ENCODE assay signal across 27 cellular contexts in the genomic region with DNA sequence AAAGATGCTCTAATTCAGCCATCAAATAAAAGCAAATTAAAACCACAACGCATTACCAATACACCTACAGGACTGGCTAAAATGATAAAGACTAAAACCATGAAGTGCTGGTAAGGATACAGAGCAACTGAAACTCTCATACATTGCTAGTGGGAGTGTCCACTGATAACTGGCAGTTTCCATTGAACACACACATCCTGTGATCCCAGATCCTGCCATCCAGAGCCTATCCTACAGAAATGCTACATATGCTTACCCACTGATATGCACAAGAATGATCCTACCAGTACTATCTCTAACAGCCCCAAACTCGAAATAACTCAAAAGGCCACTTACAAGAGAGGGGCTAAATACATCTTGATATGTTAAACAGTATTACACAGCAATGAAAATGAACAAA.
A peak's percentile ranks its signal among the peaks of the same experiment; 100 is the strongest.
DNase-seq lines count a peak whose midpoint lies in the region; ATAC-seq, FAIRE-seq and TF ChIP-seq lines count a peak whose summit lies in the region.
"Had no signal": no experiment of that assay in that cellular context is flagged by ENCODE, and none has a peak within 500 bp of the region (broad histone marks: within the 10 kb centered on the region; RNA-seq: fewer than 3 reads in every experiment).

No MANE protein-coding gene starts in this region.

- intact Hi-C loops in CD4-positive, alpha-beta T cell (cut with DNase I, micrococcal nuclease), result loop anchor here in 1 of 2 experiments (2.0 kb wide), 1 partner anchor 25 kb away; no protein-coding TSS in a partner anchor
- intact Hi-C loops in K562 (cut with micrococcal nuclease), result no loop called here

- peak overlapping the region; percentile 36 for H3K4me2 ChIP-seq in K562 (ENCODE audit: insufficient read depth, low read length)

- no peaks in the 10 kb centered on the region for H3K9me1 ChIP-seq in K562 (ENCODE audit: control insufficient read depth, insufficient read depth, low read length)

- no peaks in the 10 kb centered on the region for H3K36me3 ChIP-seq in K562 (ENCODE audit: control insufficient read depth, insufficient read depth, low read length)
- H3K36me3 ChIP-seq: ascending aorta, esophagus squamous epithelium, gastroesophageal sphincter, MG63, right atrium auricular region, uterus had no signal

- no peak overlapping the region for H3K4me3 ChIP-seq in K562
- H3K4me3 ChIP-seq: ascending aorta, esophagus squamous epithelium, gastroesophageal sphincter, MG63, right atrium auricular region, uterus had no signal

- POLR2A ChIA-PET in CD4-positive, alpha-beta T cell (lab: Charles Lee), result interaction anchor here (1.2 kb wide), 1 partner anchor 22 kb away, joined by 3 read pairs; no protein-coding TSS in a partner anchor
- POLR2A ChIA-PET in T-cell (lab: Charles Lee) (interaction anchor here in 1 of 2 donors (0.9 kb wide), 1 partner anchor 35 kb away, joined by 5 read pairs; no protein-coding TSS in a partner anchor), K562 (lab: Yijun Ruan, JAX) (no interaction called here)

- H3K4me3 Mint-ChIP-seq in T-helper 2 cell treated with Interferon-gamma antibody and Interleukin-4, amounts not matched to agents 5 μg/mL and 100 μg/mL, for 36 hours, result no peak overlapping the region
- H3K4me3 Mint-ChIP-seq in CD4-positive, alpha-beta T cell, result peak overlapping the region; percentile 42
- H3K4me3 Mint-ChIP-seq in T-cell, result peak overlapping the region; percentile 48 to 77 (median 61)

- ATAC-seq in CD4-positive, alpha-beta T cell (ENCODE audit: poor library complexity), result no peak
- ATAC-seq in T-cell (replicated peaks in 1 of 4) (no peak), K562 (peak; percentile 56), HG03442 (IDR thresholded peaks at IDR 0.05; ENCODE audit: unreplicated experiment) (no peak), esophagus mucosa (no peak)
- ATAC-seq: gastroesophageal sphincter had no signal

- TF ChIP-seq CTCF in CD4-positive, alpha-beta T cell (IDR thresholded peaks at IDR 0.05), result no peak
- TF ChIP-seq CTCF in K562 (IDR thresholded peaks at IDR 0.05 in 2 of 3, conservative IDR thresholded peaks at IDR 0.05 in 1 of 3; ENCODE audit: insufficient read depth in 2 of 3, low read depth in 1 of 3, low read length in 3 of 3), result no peak

- FAIRE-seq in K562 (lab: Jason Lieb, UNC), result no peak
- FAIRE-seq: GM18507 had no signal

- H3K27me3 ChIP-seq in CD4-positive, alpha-beta T cell (ENCODE audit: control insufficient read depth, insufficient read depth, low read length), result no peaks in the 10 kb centered on the region
- H3K27me3 ChIP-seq in K562 (ENCODE audit: control insufficient read depth in 2 of 2, insufficient read depth in 2 of 2, low read length in 2 of 2), result no peaks in the 10 kb centered on the region
- H3K27me3 ChIP-seq: ascending aorta, esophagus squamous epithelium, gastroesophageal sphincter, MG63, right atrium auricular region, uterus had no signal

- no peak overlapping the region for H3K9ac ChIP-seq in K562 (ENCODE audit: insufficient read depth in 1 of 2, low read depth in 2 of 2, low read length in 2 of 2)

- H3K4me1 Mint-ChIP-seq in T-helper 2 cell treated with Interferon-gamma antibody and Interleukin-4, amounts not matched to agents 5 μg/mL and 100 μg/mL, for 36 hours (ENCODE audit: low read depth), result peaks cover 55% of the 10 kb centered on the region
- peaks cover 72% of the 10 kb centered on the region for H3K4me1 Mint-ChIP-seq in CD4-positive, alpha-beta T cell (ENCODE audit: low read depth)
- H3K4me1 Mint-ChIP-seq in T-cell, result peaks cover 0 to 68% (median 66%) of the 10 kb centered on the region in 3 donors

- TF ChIP-seq RAD21 in K562 (CRISPR knock-in tag; conservative IDR thresholded peaks at IDR 0.05 in 1 of 2, IDR thresholded peaks at IDR 0.05 in 1 of 2), result no peak

- CTCF ChIA-PET in CD4-positive, alpha-beta T cell (lab: Charles Lee), result interaction anchor here (0.6 kb wide), 1 partner anchor 14 kb away, joined by 4 read pairs; no protein-coding TSS in a partner anchor
- CTCF ChIA-PET in T-cell (lab: Charles Lee) (interaction anchor here in 1 of 2 donors (1.3 kb wide), 1 partner anchor 82 kb away, joined by 3 read pairs; no protein-coding TSS in a partner anchor), K562 (lab: Yijun Ruan, JAX; ENCODE audit: low intra/inter-chr PET ratio) (no interaction called here)

- H4K20me1 ChIP-seq in K562 (replicated peaks; ENCODE audit: control insufficient read depth, insufficient read depth, low read length), result no peaks in the 10 kb centered on the region

- in situ Hi-C loops in K562 (cut with MboI), result no loop called here

- TF ChIP-seq POLR2A in K562 (conservative IDR thresholded peaks at IDR 0.05), result no peak

- H3K27ac Mint-ChIP-seq in T-helper 2 cell treated with Interferon-gamma antibody and Interleukin-4, amounts not matched to agents 5 μg/mL and 100 μg/mL, for 36 hours, result peak overlapping the region; percentile 32
- peak overlapping the region; percentile 78 for H3K27ac Mint-ChIP-seq in CD4-positive, alpha-beta T cell
- H3K27ac Mint-ChIP-seq in T-cell, result peak overlapping the region; percentile 56 to 80

- H2AFZ ChIP-seq in K562 (ENCODE audit: low read depth, low read length), result 0 out of 2 replicates have a peak overlapping the region, but pooled peaks have one; percentile 1

- peaks cover 8% of the 10 kb centered on the region for H3K36me3 Mint-ChIP-seq in T-helper 2 cell treated with Interferon-gamma antibody and Interleukin-4, amounts not matched to agents 5 μg/mL and 100 μg/mL, for 36 hours (ENCODE audit: low read depth)
- H3K36me3 Mint-ChIP-seq in CD4-positive, alpha-beta T cell (ENCODE audit: low read depth), result peaks cover 42% of the 10 kb centered on the region
- H3K36me3 Mint-ChIP-seq in T-cell, result peaks cover 16% of the 10 kb centered on the region

- H3K27ac ChIP-seq in CD4-positive, alpha-beta T cell (ENCODE audit: low read depth, low read length), result no peak overlapping the region
- no peak overlapping the region; the same call in 2 of the 3 replicates for H3K27ac ChIP-seq in K562 (ENCODE audit: extremely low read depth, low read depth, low read length)
- H3K27ac ChIP-seq: 22Rv1, ascending aorta, esophagus squamous epithelium, gastroesophageal sphincter, HL-60, right atrium auricular region, uterus had no signal

- no peaks in the 10 kb centered on the region for H3K27me3 Mint-ChIP-seq in T-helper 2 cell treated with Interferon-gamma antibody and Interleukin-4, amounts not matched to agents 5 μg/mL and 100 μg/mL, for 36 hours (ENCODE audit: low read depth)
- H3K27me3 Mint-ChIP-seq in CD4-positive, alpha-beta T cell, result no peaks in the 10 kb centered on the region
- no peaks in the 10 kb centered on the region for H3K27me3 Mint-ChIP-seq in T-cell

- 0% methylated on average over 2 of the region's 2 CpGs for WGBS in K562 (ENCODE audit: insufficient coverage, low coverage, missing lambda C conversion rate)

- no TSS peak for BruUV-seq in K562 (replicated peaks; lab: Mats Ljungman, UMichigan)

- no peaks in the 10 kb centered on the region; the same call in 2 of the 3 replicates for H3K79me2 ChIP-seq in K562 (ENCODE audit: control insufficient read depth, insufficient read depth, low read length)

- no peaks in the 10 kb centered on the region for H3K9me3 ChIP-seq in CD4-positive, alpha-beta T cell (ENCODE audit: control insufficient read depth, low read length)
- no peaks in the 10 kb centered on the region for H3K9me3 ChIP-seq in K562 (replicated peaks; ENCODE audit: control insufficient read depth, insufficient read depth, low read depth, low read length)
- H3K9me3 ChIP-seq: ascending aorta, esophagus squamous epithelium, gastroesophageal sphincter, MG63, right atrium auricular region, uterus had no signal

- no peak for DNase-seq in T-helper 2 cell treated with Interferon-gamma antibody and Interleukin-4, amounts not matched to agents 5 μg/mL and 100 μg/mL, for 36 hours (ENCODE audit: low spot score)
- DNase-seq in T-helper 2 cell (no peak), T-cell (no peak), K562 (ENCODE audit: extremely low read depth in 1 of 4, low spot score in 3 of 4) (peak in 3 of 4 experiments; percentile 26 to 65 (median 34)), nucleus accumbens (lab: John Stamatoyannopoulos, UW) (no peak)
- no peak for DNase-seq in CD4-positive, alpha-beta T cell
- DNase-seq: activated effector memory CD4-positive, alpha-beta T cell treated with Interleukin-2 at 50 U/mL for 16 hours; cerebellar nuclear complex; effector memory CD4-positive, alpha-beta T cell; esophagus squamous epithelium; HCEC 1CT; mammary epithelial cell; MG63; NCI-H1436 treated with DMSO at 0.1 percent for 48 hours; NCI-H526 treated with DMSO at 0.1 percent for 48 hours; Right ventricle myocardium superior; stimulated activated CD8-positive, alpha-beta memory T cell treated with anti-CD3 and anti-CD28 coated beads, Interleukin-4, amount 100 ng/mL, for 48 hours; substantia nigra; uterus had no signal

- peak; percentile 5; the same call in 1 of the 2 replicates for TF ChIP-seq EP300 in K562 (IDR thresholded peaks at IDR 0.05; ENCODE audit: low read length)

- no peaks in the 10 kb centered on the region for H3K9me3 Mint-ChIP-seq in T-helper 2 cell treated with Interferon-gamma antibody and Interleukin-4, amounts not matched to agents 5 μg/mL and 100 μg/mL, for 36 hours
- no peaks in the 10 kb centered on the region for H3K9me3 Mint-ChIP-seq in CD4-positive, alpha-beta T cell
- no peaks in the 10 kb centered on the region for H3K9me3 Mint-ChIP-seq in T-cell

- H3K4me1 ChIP-seq in K562 (replicated peaks in 1 of 2; ENCODE audit: control insufficient read depth in 2 of 2, insufficient read depth in 2 of 2, low read length in 2 of 2), result peaks cover 0 to 17% of the 10 kb centered on the region in 2 experiments; a peak in 3 of 5 replicates
- H3K4me1 ChIP-seq: ascending aorta had no signal

TF ChIP-seq in K562, 482 proteins besides CTCF, POLR2A, EP300 and RAD21 (continues in another document):
- TF ChIP-seq TAF15 (IDR thresholded peaks at IDR 0.05; ENCODE audit: low read depth, low read length) (no peak), ZNF12 (CRISPR knock-in tag; IDR thresholded peaks at IDR 0.05) (no peak), ARID1B (IDR thresholded peaks at IDR 0.05) (peak; percentile 54; the same call in 1 of the 2 replicates), TEAD2 (tag; IDR thresholded peaks at IDR 0.05) (no peak), POLR3A (IDR thresholded peaks at IDR 0.05; ENCODE audit: borderline replicate concordance, extremely low read depth, insufficient read depth, insufficient read length) (no peak), NFIX (CRISPR knock-in tag; IDR thresholded peaks at IDR 0.05; ENCODE audit: low read depth) (no peak), ZNF3 (CRISPR knock-in tag; IDR thresholded peaks at IDR 0.05) (no peak), MAFG (tag; conservative IDR thresholded peaks at IDR 0.05) (no peak), NCOA1 (IDR thresholded peaks at IDR 0.05; ENCODE audit: low read depth) (no peak), CBFA2T2 (conservative IDR thresholded peaks at IDR 0.05) (peak; percentile 71)

Comparison
In these comparisons a context has a peak if more than half of its experiments do, and no peak if none do; other contexts are left out.
1. DNase-seq: peak in K562 (3 of 4); none in T-helper 2 cell treated with Interferon-gamma antibody and Interleukin-4, amounts not matched to agents 5 μg/mL and 100 μg/mL, for 36 hours (single experiment), T-helper 2 cell (0 of 5), CD4-positive, alpha-beta T cell (0 of 10), T-cell (0 of 34) and nucleus accumbens (0 of 56).
2. Peak in every context shown above with its lines, with median percentiles within 50 percentile points of each other: H3K27ac Mint-ChIP-seq.